In genomic region chr19:48468806-48469055, GRCh38 we compare ENCODE assay signal across 2 cellular contexts.
TF ChIP-seq lines count a peak whose summit lies in the region.

No MANE protein-coding gene starts in this region.

TF ChIP-seq in SK-N-SH, 30 proteins besides CTCF, POLR2A, EP300 and RAD21 (continued from another document):
- TF ChIP-seq REST (IDR thresholded peaks at IDR 0.05; ENCODE audit: low read depth, low read length) = no peak
- peak; percentile 94 for TF ChIP-seq MXI1 (IDR thresholded peaks at IDR 0.05; ENCODE audit: low read depth, low read length)
- no peak for TF ChIP-seq RCOR1 (IDR thresholded peaks at IDR 0.05; ENCODE audit: low read length)
- TF ChIP-seq MEF2A (IDR thresholded peaks at IDR 0.05; ENCODE audit: borderline replicate concordance, low read depth) = no peak
- TF ChIP-seq, protein P1, sequence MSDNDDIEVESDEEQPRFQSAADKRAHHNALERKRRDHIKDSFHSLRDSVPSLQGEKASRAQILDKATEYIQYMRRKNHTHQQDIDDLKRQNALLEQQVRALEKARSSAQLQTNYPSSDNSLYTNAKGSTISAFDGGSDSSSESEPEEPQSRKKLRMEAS (IDR thresholded peaks at IDR 0.05; ENCODE audit: low read depth) = 0 out of 2 replicates have a peak, but pooled peaks have one; percentile 5

TF ChIP-seq in SK-N-SH treated with all-trans-retinoic acid at 6 μM for 48 hours, 23 proteins besides CTCF, POLR2A, EP300 and RAD21 (continued from another document):
- TF ChIP-seq ESRRG (CRISPR knock-in tag; IDR thresholded peaks at IDR 0.05) = no peak
- TF ChIP-seq PPARA (CRISPR knock-in tag; IDR thresholded peaks at IDR 0.05; ENCODE audit: borderline replicate concordance) = no peak
- no peak for TF ChIP-seq ARNTL (CRISPR knock-in tag; IDR thresholded peaks at IDR 0.05; ENCODE audit: borderline replicate concordance, low read depth)
- no peak for TF ChIP-seq ZFP3 (CRISPR knock-in tag; IDR thresholded peaks at IDR 0.05)
- TF ChIP-seq ZNF565 (CRISPR knock-in tag; conservative IDR thresholded peaks at IDR 0.05; ENCODE audit: low read depth) = no peak
- no peak for TF ChIP-seq TSHZ2 (CRISPR knock-in tag; IDR thresholded peaks at IDR 0.05)
- TF ChIP-seq SNAI2 (CRISPR knock-in tag; IDR thresholded peaks at IDR 0.05) = no peak
- no peak for TF ChIP-seq GLIS3 (CRISPR knock-in tag; IDR thresholded peaks at IDR 0.05)
- no peak for TF ChIP-seq CSRNP3 (CRISPR knock-in tag; IDR thresholded peaks at IDR 0.05)
- no peak for TF ChIP-seq ZNF70 (CRISPR knock-in tag; IDR thresholded peaks at IDR 0.05)
- no peak for TF ChIP-seq ISL1 (CRISPR knock-in tag; IDR thresholded peaks at IDR 0.05)
- TF ChIP-seq CREB5 (CRISPR knock-in tag; IDR thresholded peaks at IDR 0.05; ENCODE audit: low read depth) = no peak
- no peak for TF ChIP-seq OSR1 (CRISPR knock-in tag; IDR thresholded peaks at IDR 0.05)
- no peak for TF ChIP-seq PATZ1 (CRISPR knock-in tag; IDR thresholded peaks at IDR 0.05; ENCODE audit: borderline replicate concordance)
- TF ChIP-seq ZFP30 (CRISPR knock-in tag; IDR thresholded peaks at IDR 0.05) = no peak
TF ChIP-seq in SK-N-SH treated with all-trans-retinoic acid at 6 μM for 48 hours: peak in this region for 0.
